Comparison of ENCODE assay signal across 12 cellular contexts in the genomic region with DNA sequence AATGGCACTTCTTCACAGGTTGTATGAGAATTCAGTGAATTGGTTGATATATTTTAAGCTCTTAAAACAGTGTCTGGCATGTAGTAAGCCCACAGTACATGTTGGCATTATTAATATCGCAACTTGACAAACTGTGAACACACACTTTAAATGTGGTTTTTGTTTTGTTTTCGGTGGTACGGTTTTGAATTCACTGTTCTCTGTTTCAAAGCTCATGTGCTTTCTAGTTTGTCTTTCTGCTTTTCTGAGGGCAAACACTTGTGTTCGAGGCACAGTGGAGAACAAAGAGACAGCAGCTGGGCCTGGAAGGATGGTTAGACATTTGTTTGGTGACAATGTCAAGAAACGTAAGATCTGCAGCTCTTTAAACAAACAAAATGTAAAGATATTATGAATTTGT.
DNase-seq lines count a peak whose midpoint lies in the region; ATAC-seq lines count a peak whose summit lies in the region.
"Had no signal": no experiment of that assay in that cellular context is flagged by ENCODE, and none has a peak within 500 bp of the region (broad histone marks: within the 10 kb centered on the region; RNA-seq: fewer than 3 reads in every experiment).

No MANE protein-coding gene starts in this region.

- no peak overlapping the region for H3K4me3 Mint-ChIP-seq in immature natural killer cell
- H3K4me3 Mint-ChIP-seq: nephron had no signal

- ATAC-seq in HG02798 (IDR thresholded peaks at IDR 0.05; ENCODE audit: poor library complexity, unreplicated experiment): peak; percentile 94
- ATAC-seq in HG03571 (IDR thresholded peaks at IDR 0.05; ENCODE audit: unreplicated experiment): peak; percentile 92

- no peaks in the 10 kb centered on the region for H3K27me3 ChIP-seq in neuron (ENCODE audit: insufficient read depth, low read length)
- H3K27me3 ChIP-seq: upper lobe of left lung had no signal

- peaks cover 10% of the 10 kb centered on the region for H3K4me1 ChIP-seq in neuron (ENCODE audit: insufficient read depth, low read length)
- H3K4me1 ChIP-seq: upper lobe of left lung had no signal

- H3K9me3 Mint-ChIP-seq in immature natural killer cell: peaks cover 0 to 15% (median 4%) of the 10 kb centered on the region in 6 donors
- H3K9me3 Mint-ChIP-seq: nephron had no signal

- H3K36me3 ChIP-seq in neuron (ENCODE audit: insufficient read depth, low read length): no peaks in the 10 kb centered on the region
- H3K36me3 ChIP-seq: upper lobe of left lung had no signal

- no peaks in the 10 kb centered on the region for H3K36me3 Mint-ChIP-seq in immature natural killer cell

- no peaks in the 10 kb centered on the region for H3K27me3 Mint-ChIP-seq in immature natural killer cell (ENCODE audit: low read depth in 3 of 3)

- DNase-seq in NCI-H1417 (lab: John Stamatoyannopoulos, UW) (peak in 2 of 3 experiments; percentile 55 to 84), NCI-H1417 treated with DMSO at 0.1 percent for 48 hours (lab: John Stamatoyannopoulos, UW) (no peak), immature natural killer cell (no peak), epidermal melanocyte (ENCODE audit: insufficient read length, low spot score) (no peak)
- DNase-seq in activated CD8-positive, alpha-beta memory T cell treated with anti-CD3 and anti-CD28 coated beads, Interleukin-2, amount 50 U/mL, for 4 hours: no peak
- DNase-seq: 8988T, NCI-H524, upper lobe of left lung had no signal

- peak overlapping the region; percentile 27 for H2AFZ ChIP-seq in neuron (ENCODE audit: low read depth, low read length)

- no peaks in the 10 kb centered on the region for H3K9me3 ChIP-seq in neuron (ENCODE audit: low read length)
- H3K9me3 ChIP-seq: upper lobe of left lung had no signal

- H3K27ac Mint-ChIP-seq in immature natural killer cell: no peak overlapping the region
- H3K27ac Mint-ChIP-seq: nephron had no signal

- no peak overlapping the region for H3K4me3 ChIP-seq in neuron (ENCODE audit: low read length)
- H3K4me3 ChIP-seq: upper lobe of left lung had no signal

- no peaks in the 10 kb centered on the region for H3K4me1 Mint-ChIP-seq in immature natural killer cell
- H3K4me1 Mint-ChIP-seq: nephron had no signal

Comparison
In these comparisons a context has a peak if more than half of its experiments do, and no peak if none do; other contexts are left out.
1. DNase-seq: peak in NCI-H1417 (2 of 3); none in NCI-H1417 treated with DMSO at 0.1 percent for 48 hours (single experiment), activated CD8-positive, alpha-beta memory T cell treated with anti-CD3 and anti-CD28 coated beads, Interleukin-2, amount 50 U/mL, for 4 hours (single experiment), immature natural killer cell (0 of 3) and epidermal melanocyte (single experiment).